Comparison of ENCODE assay signal across 27 cellular contexts in genomic region chr15:85128636-85129035, GRCh38.
DNase-seq lines count a peak whose midpoint lies in the region; FAIRE-seq and TF ChIP-seq lines count a peak whose summit lies in the region.
"Had no signal": no experiment of that assay in that cellular context is flagged by ENCODE, and none has a peak within 500 bp of the region (broad histone marks: within the 10 kb centered on the region; RNA-seq: fewer than 3 reads in every experiment).

No MANE protein-coding gene starts in this region.

- no peaks in the 10 kb centered on the region for H3K36me3 ChIP-seq in bronchial epithelial cell (ENCODE audit: control insufficient read depth, insufficient read depth, low read length)
- H3K36me3 ChIP-seq in hepatocyte (replicated peaks; ENCODE audit: insufficient read depth, low read depth): no peaks in the 10 kb centered on the region

- peak; percentile 12 for DNase-seq in EL
- peak; percentile 24 for DNase-seq in M059J (ENCODE audit: low read depth)
- DNase-seq in bronchial epithelial cell (ENCODE audit: low read depth): peak; percentile 18
- peak; percentile 29 for DNase-seq in foreskin melanocyte
- DNase-seq in hepatocyte (ENCODE audit: low spot score): no peak
- DNase-seq in KBM-7: no peak
- DNase-seq in NCI-H748 treated with DMSO at 0.1 percent for 48 hours (lab: John Stamatoyannopoulos, UW): no peak
- DNase-seq in NK-92 treated with Interleukin-12 subunit alpha and Interleukin-12 subunit beta, amount 100 ng/mL, for 24 hours (lab: John Stamatoyannopoulos, UW): no peak
- DNase-seq: AML-193; CD4-positive, alpha-beta T cell; COR-L47; DMS53; MV-4-11; NCI-H1105; NCI-H1436 treated with DMSO at 0.1 percent for 48 hours; NCI-H187 treated with DMSO at 0.1 percent for 48 hours; NCI-H2107; NCI-H446; NCI-H524 treated with DMSO at 0.1 percent for 48 hours; NCI-H82; SHP77; T-helper 1 cell had no signal

- H2AFZ ChIP-seq in hepatocyte: no peak overlapping the region

- no peak for TF ChIP-seq CTCF in bronchial epithelial cell (IDR thresholded peaks at IDR 0.05; ENCODE audit: insufficient read depth, low read length, severe bottlenecking)
- no peak for TF ChIP-seq CTCF in hepatocyte (IDR thresholded peaks at IDR 0.05; ENCODE audit: poor library complexity)

- H3K27ac ChIP-seq in hepatocyte: no peak overlapping the region
- H3K27ac ChIP-seq: BLaER1 treated with 17β-estradiol and CSF1 and Interleukin-3, amounts not matched to agents 10 nM and 100 nM; KMS-11; RWPE1 had no signal

- in situ Hi-C loops in KBM-7 (cut with MboI; ENCODE audit: low pct_unique_long_range_greater_than_20kb, low sequenced_read_pairs): no loop called here

- H3K4me3 ChIP-seq in bronchial epithelial cell (ENCODE audit: low read depth, low read length): no peak overlapping the region
- H3K4me3 ChIP-seq in hepatocyte: no peak overlapping the region
- H3K4me3 ChIP-seq: BLaER1 treated with 17β-estradiol and CSF1 and Interleukin-3, amounts not matched to agents 10 nM and 100 nM had no signal

- no peaks in the 10 kb centered on the region for H3K9me3 ChIP-seq in hepatocyte (ENCODE audit: low read depth)

- H3K27me3 ChIP-seq in bronchial epithelial cell (ENCODE audit: control insufficient read depth, insufficient read depth, low read length) (no peaks in the 10 kb centered on the region), hepatocyte (no peaks in the 10 kb centered on the region)
- H3K27me3 ChIP-seq: BLaER1 treated with 17β-estradiol and CSF1 and Interleukin-3, amounts not matched to agents 10 nM and 100 nM had no signal

- H4K20me1 ChIP-seq in hepatocyte (ENCODE audit: insufficient read depth, poor library complexity, severe bottlenecking): no peaks in the 10 kb centered on the region
- H4K20me1 ChIP-seq: BLaER1 treated with 17β-estradiol and CSF1 and Interleukin-3, amounts not matched to agents 10 nM and 100 nM had no signal

- H3K79me2 ChIP-seq in hepatocyte: no peaks in the 10 kb centered on the region

- no peak overlapping the region for H3K4me2 ChIP-seq in hepatocyte
- H3K4me2 ChIP-seq: KMS-11 had no signal

- no peaks in the 10 kb centered on the region for H3K4me1 ChIP-seq in hepatocyte (ENCODE audit: insufficient read depth)

- H3K9me2 ChIP-seq in hepatocyte (replicated peaks; ENCODE audit: insufficient read depth): no peaks in the 10 kb centered on the region

- FAIRE-seq in bronchial epithelial cell (lab: Jason Lieb, UNC): no peak
- FAIRE-seq: A204.1, GM12892 had no signal

Comparison
In these comparisons a context has a peak if more than half of its experiments do, and no peak if none do; other contexts are left out.
1. DNase-seq: peak in EL (single experiment), M059J (single experiment), bronchial epithelial cell (single experiment) and foreskin melanocyte (single experiment); none in hepatocyte (single experiment), KBM-7 (single experiment), NCI-H748 treated with DMSO at 0.1 percent for 48 hours (single experiment) and NK-92 treated with Interleukin-12 subunit alpha and Interleukin-12 subunit beta, amount 100 ng/mL, for 24 hours (single experiment).